2 cellular contexts compared by ENCODE assay signal in genomic region chr1:53508056-53508990, GRCh38.
A peak's percentile ranks its signal among the peaks of the same experiment; 100 is the strongest.
TF ChIP-seq lines count a peak whose summit lies in the region.

No MANE protein-coding gene starts in this region.

TF ChIP-seq in HEK293, 187 proteins besides CTCF, POLR2A, EP300 and RAD21 (continued from another document):
- TF ChIP-seq ZNF658 (tag by site-specific recombination; IDR thresholded peaks at IDR 0.05) (no peak), ZNF510 (tag by site-specific recombination; IDR thresholded peaks at IDR 0.05; ENCODE audit: insufficient replicate concordance) (no peak), ZNF664 (tag by site-specific recombination; IDR thresholded peaks at IDR 0.05) (peak; percentile 81), ZNF335 (tag by site-specific recombination; conservative IDR thresholded peaks at IDR 0.05) (no peak), ZNF585B (tag by site-specific recombination; IDR thresholded peaks at IDR 0.05) (no peak), ZNF157 (tag by site-specific recombination; IDR thresholded peaks at IDR 0.05) (no peak), ZNF133 (tag by site-specific recombination; IDR thresholded peaks at IDR 0.05) (no peak), ELK4 (IDR thresholded peaks at IDR 0.05; ENCODE audit: borderline replicate concordance, low read depth, low read length) (no peak), ZNF302 (tag by site-specific recombination; IDR thresholded peaks at IDR 0.05; ENCODE audit: low read depth) (no peak), ZSCAN23 (tag by site-specific recombination; IDR thresholded peaks at IDR 0.05) (no peak), PRDM6 (tag by site-specific recombination; IDR thresholded peaks at IDR 0.05) (no peak), ZNF341 (tag by site-specific recombination; IDR thresholded peaks at IDR 0.05; ENCODE audit: low read depth) (no peak), ZFHX2 (tag by site-specific recombination; conservative IDR thresholded peaks at IDR 0.05) (no peak), KLF7 (tag by site-specific recombination; IDR thresholded peaks at IDR 0.05; ENCODE audit: borderline replicate concordance) (no peak), ZNF184 (tag by site-specific recombination; IDR thresholded peaks at IDR 0.05) (no peak), ZNF248 (tag by site-specific recombination; IDR thresholded peaks at IDR 0.05) (no peak), ZIC2 (tag by site-specific recombination; IDR thresholded peaks at IDR 0.05) (peak; percentile 44)
TF ChIP-seq in HEK293: peak in this region for 2.

TF ChIP-seq in H1, 55 proteins besides CTCF, POLR2A, EP300 and RAD21 (continued from another document):
- no peak for TF ChIP-seq BCL11A (IDR thresholded peaks at IDR 0.05; ENCODE audit: low read depth in 2 of 2, low read length in 2 of 2)
- no peak for TF ChIP-seq TEAD4 (IDR thresholded peaks at IDR 0.05; ENCODE audit: low read depth, low read length)
- no peak for TF ChIP-seq GABPA (IDR thresholded peaks at IDR 0.05; ENCODE audit: borderline replicate concordance, insufficient read depth, low read length)
- TF ChIP-seq HDAC6 (IDR thresholded peaks at IDR 0.05; ENCODE audit: low read depth, low read length), result no peak
- no peak for TF ChIP-seq PHF8 (conservative IDR thresholded peaks at IDR 0.05; ENCODE audit: low read depth, low read length)
- TF ChIP-seq CBX8 (IDR thresholded peaks at IDR 0.05; ENCODE audit: borderline replicate concordance, low read depth, low read length), result no peak
- no peak for TF ChIP-seq SP1 (IDR thresholded peaks at IDR 0.05; ENCODE audit: low read depth, low read length)
